Comparison of ENCODE assay signal across 8 cellular contexts in the genomic region with DNA sequence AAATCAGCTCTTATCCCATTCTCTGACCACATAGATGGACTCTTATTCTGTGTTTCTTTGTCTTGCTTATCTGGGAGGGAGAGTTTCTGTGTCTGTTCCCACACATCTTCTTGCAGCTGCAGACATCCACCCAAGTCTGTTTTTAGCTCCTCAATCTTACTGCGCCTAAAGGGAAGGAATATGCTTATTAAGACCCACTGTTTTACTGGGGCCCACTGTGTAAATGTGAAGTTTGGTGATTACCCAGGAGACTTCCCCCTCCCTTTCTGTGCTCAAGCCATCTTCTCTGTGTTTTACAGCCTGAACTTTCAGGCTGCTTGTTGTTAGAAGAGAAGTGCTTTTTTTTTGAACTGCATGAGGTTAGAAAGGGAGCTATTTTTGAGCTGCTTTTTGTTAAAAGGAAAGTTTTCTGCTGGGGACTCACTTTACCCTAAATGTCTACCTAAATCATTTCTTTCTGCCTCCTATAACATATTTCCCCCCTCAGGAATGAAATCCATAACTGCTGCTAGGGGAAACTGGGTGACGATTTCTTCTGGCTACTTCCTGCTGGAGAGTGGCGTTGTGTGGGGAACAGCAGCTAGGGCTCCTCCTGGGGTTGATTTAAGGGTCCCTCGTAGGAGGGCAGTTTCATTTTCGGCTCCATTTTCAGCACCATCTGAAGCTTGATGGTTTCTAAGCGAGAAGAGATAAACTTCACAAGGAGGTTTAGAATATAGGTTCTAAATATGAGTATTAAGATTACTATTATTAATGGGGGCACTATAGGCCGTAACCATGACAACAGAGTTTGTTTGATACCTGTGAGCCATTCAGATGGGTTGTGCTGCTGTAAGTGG. TPM values are rescaled to one million over a fixed set of nuclear protein-coding genes. Genes with fewer than 3 reads are reported as not detected.
DNase-seq lines count a peak whose midpoint lies in the region; ATAC-seq lines count a peak whose summit lies in the region.

No MANE protein-coding gene starts in this region.

- no peak overlapping the region for H2BK120ac ChIP-seq in mesendoderm (ENCODE audit: low read depth, low read length)

- no peak overlapping the region for H3K56ac ChIP-seq in mesendoderm (ENCODE audit: low read length)

- no peak overlapping the region for H3K18ac ChIP-seq in mesendoderm (ENCODE audit: low read length)

- ATAC-seq in GM18511 (IDR thresholded peaks at IDR 0.05; ENCODE audit: unreplicated experiment) (peak; percentile 76), HG02885 (IDR thresholded peaks at IDR 0.05; ENCODE audit: poor library complexity, unreplicated experiment) (peak; percentile 57)

- H3K4me3 ChIP-seq in mesendoderm (ENCODE audit: low read length) = no peak overlapping the region

- no peak overlapping the region for H3K9ac ChIP-seq in mesendoderm (ENCODE audit: low read length)

- H3K4ac ChIP-seq in mesendoderm (ENCODE audit: low read depth, low read length) = no peak overlapping the region

- peak overlapping the region; percentile 7 for H3K27ac ChIP-seq in mesendoderm (ENCODE audit: low read depth, low read length)

- no peak overlapping the region for H4K8ac ChIP-seq in mesendoderm (ENCODE audit: low read depth, low read length)

- H3K4me2 ChIP-seq in mesendoderm (ENCODE audit: low read length) = no peak overlapping the region

- no peak overlapping the region for H3K23ac ChIP-seq in mesendoderm (ENCODE audit: low read length)

- H3K4me1 ChIP-seq in mesendoderm (ENCODE audit: control insufficient read depth, low read depth, low read length) = peaks cover 3% of the 10 kb centered on the region

- no peaks in the 10 kb centered on the region for H3K79me2 ChIP-seq in mesendoderm (ENCODE audit: control insufficient read depth, insufficient read depth, low read length)

- no peak overlapping the region for H4K5ac ChIP-seq in mesendoderm (ENCODE audit: low read length)

- DNase-seq in amniotic epithelial cell (ENCODE audit: low read depth) (peak; percentile 58), mesendoderm (peak; percentile 53), SKM-1 treated with dmso at 0.1 percent for 144 hours (lab: John Stamatoyannopoulos, UW; ENCODE audit: unreplicated experiment) (no peak), NCI-H524 treated with DMSO at 0.1 percent for 48 hours (lab: John Stamatoyannopoulos, UW) (no peak), AG08396 (ENCODE audit: low spot score) (no peak)
- no peak for DNase-seq in activated CD4-positive, CD25-positive, alpha-beta regulatory T cell (lab: John Stamatoyannopoulos, UW)

- H3K79me1 ChIP-seq in mesendoderm (ENCODE audit: low read length) = no peaks in the 10 kb centered on the region

- no peaks in the 10 kb centered on the region for H3K27me3 ChIP-seq in mesendoderm (ENCODE audit: insufficient read depth, low read length, poor library complexity)

- no peaks in the 10 kb centered on the region for H3K36me3 ChIP-seq in mesendoderm (ENCODE audit: control insufficient read depth, insufficient read depth, low read length)

- no peak overlapping the region for H2BK5ac ChIP-seq in mesendoderm (ENCODE audit: low read length)

- no CpG with 5 or more reads among the region's 7 CpGs for WGBS in mesendoderm (ENCODE audit: extremely low coverage, insufficient coverage, low lambda C conversion rate)

- no peak overlapping the region for H2AK5ac ChIP-seq in mesendoderm (ENCODE audit: low read length)

- no peak overlapping the region for H2BK15ac ChIP-seq in mesendoderm (replicated peaks; ENCODE audit: low read depth)

RNA-seq across cellular contexts. Expression of a gene that starts 39.5 kb away (rescaled TPM):
- 14.3 TPM for polyA plus RNA-seq in mesendoderm (2013, experiment 1 of 2)
- 13.2 TPM for polyA plus RNA-seq in mesendoderm (2013, experiment 2 of 2)

RNA-seq across cellular contexts. Expression of a gene that starts 48.0 kb away (rescaled TPM):
- polyA plus RNA-seq in mesendoderm (2013, experiment 1 of 2) = 8.1 TPM
- polyA plus RNA-seq in mesendoderm (2013, experiment 2 of 2) = 8.6 TPM

Comparison
In these comparisons a context has a peak if more than half of its experiments do, and no peak if none do; other contexts are left out.
1. DNase-seq: peak in amniotic epithelial cell (single experiment) and mesendoderm (single experiment); none in SKM-1 treated with dmso at 0.1 percent for 144 hours (single experiment), activated CD4-positive, CD25-positive, alpha-beta regulatory T cell (0 of 4), NCI-H524 treated with DMSO at 0.1 percent for 48 hours (single experiment) and AG08396 (single experiment).